ENCODE assay signal across 34 cellular contexts in genomic region chr1:110064576-110065337, GRCh38. TPM values are rescaled to one million over a fixed set of nuclear protein-coding genes. Genes with fewer than 3 reads are reported as not detected.
"Had no signal": no experiment of that assay in that cellular context is flagged by ENCODE, and none has a peak within 500 bp of the region (broad histone marks: within the 10 kb centered on the region; RNA-seq: fewer than 3 reads in every experiment).

No MANE protein-coding gene starts in this region.

- H3K9me3 ChIP-seq: ascending aorta, colonic mucosa, esophagus squamous epithelium had no signal

- H3K27ac ChIP-seq: ascending aorta, breast epithelium, cardiac muscle cell, colonic mucosa, epithelial cell of prostate, esophagus squamous epithelium, gastroesophageal sphincter had no signal

- H3K9me3 Mint-ChIP-seq: activated CD4-positive, alpha-beta memory T cell treated with anti-CD3 and anti-CD28 coated beads, Interleukin-2, amount 10 ng/mL, durations not matched to agents 7 days and 5 days; activated CD4-positive, alpha-beta T cell treated with anti-CD3 and anti-CD28 coated beads, Interleukin-2, amount 10 ng/mL, durations not matched to agents 24 days and 14 days; activated naive CD4-positive, alpha-beta T cell treated with anti-CD3 and anti-CD28 coated beads, Interleukin-2, amount 10 ng/mL, durations not matched to agents 7 days and 5 days; activated naive CD4-positive, alpha-beta T cell treated with anti-CD3 and anti-CD28 coated beads, Interleukin-2, amount 50 U/mL, for 72 hours; activated naive CD8-positive, alpha-beta T cell treated with anti-CD3 and anti-CD28 coated beads, Interleukin-2, amount 10 ng/mL, durations not matched to agents 7 days and 5 days; activated T-cell treated with anti-CD3 and anti-CD28 coated beads, Interleukin-2, amount 50 U/mL, for 24 hours; activated T-cell treated with anti-CD3 and anti-CD28 coated beads, Interleukin-2, amount 50 U/mL, for 72 hours had no signal

- H3K4me3 ChIP-seq: ascending aorta, breast epithelium, cardiac muscle cell, colonic mucosa, esophagus squamous epithelium, gastroesophageal sphincter had no signal

- H3K27ac Mint-ChIP-seq: activated CD4-positive, alpha-beta memory T cell treated with anti-CD3 and anti-CD28 coated beads, Interleukin-2, amount 10 ng/mL, durations not matched to agents 7 days and 5 days; activated CD4-positive, alpha-beta T cell treated with anti-CD3 and anti-CD28 coated beads for 36 hours; activated CD4-positive, alpha-beta T cell treated with anti-CD3 and anti-CD28 coated beads, Interleukin-2, amount 10 ng/mL, durations not matched to agents 24 days and 14 days; activated naive CD4-positive, alpha-beta T cell treated with anti-CD3 and anti-CD28 coated beads, Interleukin-2, amount 10 ng/mL, durations not matched to agents 7 days and 5 days; activated naive CD4-positive, alpha-beta T cell treated with anti-CD3 and anti-CD28 coated beads, Interleukin-2, amount 50 U/mL, for 72 hours; activated naive CD8-positive, alpha-beta T cell treated with anti-CD3 and anti-CD28 coated beads, Interleukin-2, amount 10 ng/mL, durations not matched to agents 7 days and 5 days; activated T-cell treated with anti-CD3 and anti-CD28 coated beads, Interleukin-2, amount 50 U/mL, for 24 hours; activated T-cell treated with anti-CD3 and anti-CD28 coated beads, Interleukin-2, amount 50 U/mL, for 72 hours; brain had no signal

- H3K4me3 Mint-ChIP-seq: activated CD4-positive, alpha-beta memory T cell treated with anti-CD3 and anti-CD28 coated beads, Interleukin-2, amount 10 ng/mL, durations not matched to agents 7 days and 5 days; activated CD4-positive, alpha-beta T cell treated with anti-CD3 and anti-CD28 coated beads for 36 hours; activated CD4-positive, alpha-beta T cell treated with anti-CD3 and anti-CD28 coated beads, Interleukin-2, amount 10 ng/mL, durations not matched to agents 24 days and 14 days; activated naive CD4-positive, alpha-beta T cell treated with anti-CD3 and anti-CD28 coated beads, Interleukin-2, amount 10 ng/mL, durations not matched to agents 7 days and 5 days; activated naive CD8-positive, alpha-beta T cell treated with anti-CD3 and anti-CD28 coated beads, Interleukin-2, amount 10 ng/mL, durations not matched to agents 7 days and 5 days; activated T-cell treated with anti-CD3 and anti-CD28 coated beads, Interleukin-2, amount 50 U/mL, for 24 hours; activated T-cell treated with anti-CD3 and anti-CD28 coated beads, Interleukin-2, amount 50 U/mL, for 72 hours; brain had no signal

- DNase-seq: activated CD4-positive, alpha-beta memory T cell treated with anti-CD3 and anti-CD28 coated beads, Interleukin-2, amount 10 ng/mL, durations not matched to agents 7 days and 5 days; activated CD4-positive, alpha-beta T cell treated with anti-CD3 and anti-CD28 coated beads for 36 hours; activated CD4-positive, alpha-beta T cell treated with anti-CD3 and anti-CD28 coated beads, Interleukin-2, amount 10 ng/mL, durations not matched to agents 24 days and 14 days; activated CD4-positive, CD25-positive, alpha-beta regulatory T cell; activated CD4-positive, CD25-positive, alpha-beta regulatory T cell treated with anti-CD3 and anti-CD28 coated beads, Interleukin-2, amount 50 U/mL, for 72 hours; activated CD8-positive, alpha-beta memory T cell treated with anti-CD3 and anti-CD28 coated beads, Interleukin-2, amount 50 U/mL, for 48 hours; activated gamma-delta T cell; activated naive CD4-positive, alpha-beta T cell; activated naive CD4-positive, alpha-beta T cell treated with anti-CD3 and anti-CD28 coated beads, Interleukin-2, amount 10 ng/mL, durations not matched to agents 7 days and 5 days; activated naive CD8-positive, alpha-beta T cell treated with anti-CD3 and anti-CD28 coated beads, Interleukin-2, amount 10 ng/mL, durations not matched to agents 7 days and 5 days; activated T-cell treated with anti-CD3 and anti-CD28 coated beads for 4 hours; activated T-cell treated with anti-CD3 and anti-CD28 coated beads, Interleukin-2, amount 50 U/mL, for 24 hours; activated T-cell treated with anti-CD3 and anti-CD28 coated beads, Interleukin-2, amount 50 U/mL, for 72 hours; central memory CD4-positive, alpha-beta T cell; cerebellar nuclear complex; colonic mucosa; effector CD8-positive, alpha-beta T cell; esophagus squamous epithelium; foreskin melanocyte; head of caudate nucleus; T-helper 2 cell had no signal

- H3K4me1 ChIP-seq: breast epithelium had no signal

- H3K36me3 ChIP-seq: breast epithelium, cardiac muscle cell, colonic mucosa had no signal

RNA-seq across cellular contexts. Expression of gene ALX3, which starts 5.7 kb away (rescaled TPM):
- total RNA-seq: activated CD4-positive, alpha-beta memory T cell treated with anti-CD3 and anti-CD28 coated beads, Interleukin-2, amount 10 ng/mL, durations not matched to agents 7 days and 5 days; activated CD4-positive, alpha-beta T cell treated with anti-CD3 and anti-CD28 coated beads for 36 hours; activated CD4-positive, alpha-beta T cell treated with anti-CD3 and anti-CD28 coated beads, Interleukin-2, amount 10 ng/mL, durations not matched to agents 24 days and 14 days; activated naive CD4-positive, alpha-beta T cell treated with anti-CD3 and anti-CD28 coated beads, Interleukin-2, amount 50 U/mL, for 72 hours; activated naive CD8-positive, alpha-beta T cell treated with anti-CD3 and anti-CD28 coated beads, Interleukin-2, amount 10 ng/mL, durations not matched to agents 7 days and 5 days; activated T-cell treated with anti-CD3 and anti-CD28 coated beads, Interleukin-2, amount 50 U/mL, for 72 hours; ascending aorta; colonic mucosa; dermis microvascular lymphatic vessel endothelial cell; endothelial cell of umbilical vein; fibroblast of lung; fibroblast of villous mesenchyme; gastroesophageal sphincter; T-helper 1 cell treated with Interleukin-12 subunit alpha and Interleukin-12 subunit beta and Interleukin-4 antibody, amounts not matched to agents 30 ng/mL and 1 ng/mL, for 36 hours had no signal
- polyA plus RNA-seq: cardiac muscle cell, endothelial cell of umbilical vein, fibroblast of lung had no signal

RNA-seq across cellular contexts. Expression of gene UBL4B, which starts 47.5 kb away (rescaled TPM):
- total RNA-seq: activated CD4-positive, alpha-beta memory T cell treated with anti-CD3 and anti-CD28 coated beads, Interleukin-2, amount 10 ng/mL, durations not matched to agents 7 days and 5 days; activated CD4-positive, alpha-beta T cell treated with anti-CD3 and anti-CD28 coated beads for 36 hours; activated CD4-positive, alpha-beta T cell treated with anti-CD3 and anti-CD28 coated beads, Interleukin-2, amount 10 ng/mL, durations not matched to agents 24 days and 14 days; activated naive CD4-positive, alpha-beta T cell treated with anti-CD3 and anti-CD28 coated beads, Interleukin-2, amount 50 U/mL, for 72 hours; activated naive CD8-positive, alpha-beta T cell treated with anti-CD3 and anti-CD28 coated beads, Interleukin-2, amount 10 ng/mL, durations not matched to agents 7 days and 5 days; activated T-cell treated with anti-CD3 and anti-CD28 coated beads, Interleukin-2, amount 50 U/mL, for 72 hours; ascending aorta; colonic mucosa; dermis microvascular lymphatic vessel endothelial cell; endothelial cell of umbilical vein; fibroblast of lung; fibroblast of villous mesenchyme; T-helper 1 cell treated with Interleukin-12 subunit alpha and Interleukin-12 subunit beta and Interleukin-4 antibody, amounts not matched to agents 30 ng/mL and 1 ng/mL, for 36 hours had no signal
- polyA plus RNA-seq: cardiac muscle cell, endothelial cell of umbilical vein, esophagus, fibroblast of lung had no signal
